2 cellular contexts compared by ENCODE assay signal in genomic region chr13:100515410-100515800, GRCh38.
"Had no signal": no experiment of that assay in that cellular context is flagged by ENCODE, and none has a peak within 500 bp of the region (broad histone marks: within the 10 kb centered on the region; RNA-seq: fewer than 3 reads in every experiment).

No MANE protein-coding gene starts in this region.

- H3K27me3 ChIP-seq: brain microvascular endothelial cell had no signal

- H3K27ac ChIP-seq: brain microvascular endothelial cell had no signal

- H3K36me3 ChIP-seq: brain microvascular endothelial cell had no signal

- DNase-seq: cortex of kidney had no signal
